Comparison of ENCODE assay signal across 22 cellular contexts in genomic region chrX:8030361-8030760, GRCh38.
"Had no signal": no experiment of that assay in that cellular context is flagged by ENCODE, and none has a peak within 500 bp of the region (broad histone marks: within the 10 kb centered on the region; RNA-seq: fewer than 3 reads in every experiment).

No MANE protein-coding gene starts in this region.

- H3K36me3 ChIP-seq: esophagus muscularis mucosa, gastroesophageal sphincter, heart left ventricle, left lung, lower lobe of right lung had no signal

- H3K27ac Mint-ChIP-seq: immature natural killer cell, mesothelial cell of epicardium had no signal

- ATAC-seq: foreskin keratinocyte, gastroesophageal sphincter, heart left ventricle, left lung, left ventricle myocardium superior, lower lobe of right lung had no signal

- H3K9me3 ChIP-seq: esophagus muscularis mucosa, gastroesophageal sphincter, heart left ventricle, left lung, lower lobe of right lung had no signal

- H3K27me3 ChIP-seq: esophagus muscularis mucosa, foreskin keratinocyte, gastroesophageal sphincter, heart left ventricle, hepatocyte, left lung had no signal

- H2AFZ ChIP-seq: hepatocyte had no signal

- H3K36me3 Mint-ChIP-seq: immature natural killer cell, mesothelial cell of epicardium had no signal

- H3K27ac ChIP-seq: coronary artery, dorsolateral prefrontal cortex, esophagus muscularis mucosa, foreskin keratinocyte, gastroesophageal sphincter, heart left ventricle, hepatocyte, left lung, lower lobe of right lung had no signal

- H3K4me3 ChIP-seq: coronary artery, dorsolateral prefrontal cortex, esophagus muscularis mucosa, gastroesophageal sphincter, heart left ventricle, hepatocyte, left lung, lower lobe of right lung had no signal

- FAIRE-seq: endothelial cell of umbilical vein, frontal cortex, kidney had no signal

- H3K4me1 ChIP-seq: foreskin keratinocyte, heart left ventricle, left lung, lower lobe of right lung had no signal

- H3K79me2 ChIP-seq: hepatocyte had no signal

- H3K4me3 Mint-ChIP-seq: immature natural killer cell, mesothelial cell of epicardium had no signal

- H3K4me2 ChIP-seq: hepatocyte had no signal

- H3K4me1 Mint-ChIP-seq: immature natural killer cell, mesothelial cell of epicardium had no signal

- DNase-seq: dermis blood vessel endothelial cell; dorsolateral prefrontal cortex; effector CD4-positive, alpha-beta T cell; effector memory CD4-positive, alpha-beta T cell; foreskin keratinocyte; heart left ventricle; hypothalamus; immature natural killer cell; islet precursor cell; kidney; kidney glomerular epithelial cell; left lung; left ventricle myocardium superior; lower lobe of right lung; mesenchymal stem cell had no signal
